1 cellular context compared by ENCODE assay signal in the genomic region with DNA sequence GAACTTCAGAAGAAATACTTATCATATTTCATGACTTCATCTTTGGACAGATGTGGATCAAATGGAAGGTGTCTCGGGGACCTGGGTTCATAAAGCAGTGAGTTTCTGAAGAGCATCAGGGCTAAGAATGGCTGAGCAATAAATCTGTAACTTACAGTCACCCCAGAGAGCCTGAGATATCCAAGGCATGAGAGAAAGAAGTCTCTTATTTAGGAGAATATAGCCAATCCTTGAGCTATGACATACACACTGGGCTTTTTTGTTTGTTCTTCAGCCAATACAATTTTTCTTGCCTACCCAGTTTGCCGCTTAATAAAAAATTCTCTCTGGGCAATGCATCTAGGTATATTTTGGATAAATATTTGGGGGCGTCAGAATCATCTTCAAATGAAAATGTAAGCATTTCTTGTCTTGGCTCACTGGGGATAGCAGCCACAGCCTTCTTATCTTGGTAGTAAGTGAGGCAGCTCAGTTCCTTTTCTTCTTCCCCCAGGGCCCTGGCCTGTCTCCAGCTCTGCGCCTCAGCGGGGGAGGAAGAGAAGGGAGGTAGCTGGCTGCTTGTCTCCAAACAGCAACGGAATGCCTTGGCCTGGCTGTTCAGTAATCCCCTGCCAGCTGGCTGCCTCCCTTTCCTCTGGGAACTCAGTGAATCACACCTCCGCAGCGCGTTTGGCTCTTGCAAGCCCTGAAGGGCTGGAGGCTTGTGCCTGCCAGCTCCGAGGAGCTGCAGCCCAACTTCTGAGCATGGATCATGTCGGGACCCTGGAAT.
A peak's percentile ranks its signal among the peaks of the same experiment; 100 is the strongest.
TF ChIP-seq lines count a peak whose summit lies in the region.

No MANE protein-coding gene starts in this region.

TF ChIP-seq in HEK293, 187 proteins besides CTCF, POLR2A, EP300 and RAD21 (continued from another document):
- peak; percentile 76 for TF ChIP-seq IKZF3 (tag by site-specific recombination; IDR thresholded peaks at IDR 0.05)
- peak; percentile 91 for TF ChIP-seq WT1 (tag by site-specific recombination; IDR thresholded peaks at IDR 0.05)
- TF ChIP-seq ZNF341 (tag by site-specific recombination; IDR thresholded peaks at IDR 0.05; ENCODE audit: low read depth): peak; percentile 91
- TF ChIP-seq EGR2 (tag by site-specific recombination; IDR thresholded peaks at IDR 0.05; ENCODE audit: low read depth): 0 out of 2 replicates have a peak, but pooled peaks have one; percentile 30
- TF ChIP-seq ZNF416 (tag by site-specific recombination; IDR thresholded peaks at IDR 0.05): no peak
- TF ChIP-seq GLIS2 (tag by site-specific recombination; IDR thresholded peaks at IDR 0.05): 0 out of 2 replicates have a peak, but pooled peaks have one; percentile 44
- peak; percentile 89 for TF ChIP-seq GLIS1 (tag by site-specific recombination; IDR thresholded peaks at IDR 0.05)
- TF ChIP-seq, protein P1, sequence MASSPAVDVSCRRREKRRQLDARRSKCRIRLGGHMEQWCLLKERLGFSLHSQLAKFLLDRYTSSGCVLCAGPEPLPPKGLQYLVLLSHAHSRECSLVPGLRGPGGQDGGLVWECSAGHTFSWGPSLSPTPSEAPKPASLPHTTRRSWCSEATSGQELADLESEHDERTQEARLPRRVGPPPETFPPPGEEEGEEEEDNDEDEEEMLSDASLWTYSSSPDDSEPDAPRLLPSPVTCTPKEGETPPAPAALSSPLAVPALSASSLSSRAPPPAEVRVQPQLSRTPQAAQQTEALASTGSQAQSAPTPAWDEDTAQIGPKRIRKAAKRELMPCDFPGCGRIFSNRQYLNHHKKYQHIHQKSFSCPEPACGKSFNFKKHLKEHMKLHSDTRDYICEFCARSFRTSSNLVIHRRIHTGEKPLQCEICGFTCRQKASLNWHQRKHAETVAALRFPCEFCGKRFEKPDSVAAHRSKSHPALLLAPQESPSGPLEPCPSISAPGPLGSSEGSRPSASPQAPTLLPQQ (tag by site-specific recombination; IDR thresholded peaks at IDR 0.05): no peak
- TF ChIP-seq ZNF561 (tag by site-specific recombination; IDR thresholded peaks at IDR 0.05; ENCODE audit: borderline replicate concordance): peak; percentile 49; the same call in 1 of the 2 replicates
- peak; percentile 61; the same call in 1 of the 2 replicates for TF ChIP-seq ZIC2 (tag by site-specific recombination; IDR thresholded peaks at IDR 0.05)
- 0 out of 2 replicates have a peak, but pooled peaks have one; percentile 54 for TF ChIP-seq ZNF660 (tag by site-specific recombination; IDR thresholded peaks at IDR 0.05)
- 0 out of 2 replicates have a peak, but pooled peaks have one; percentile 21 for TF ChIP-seq ZFHX2 (tag by site-specific recombination; conservative IDR thresholded peaks at IDR 0.05)
- TF ChIP-seq FEZF1 (tag by site-specific recombination; IDR thresholded peaks at IDR 0.05): peak; percentile 73
- TF ChIP-seq ZNF449 (tag by site-specific recombination; IDR thresholded peaks at IDR 0.05): peak; percentile 68
- peak; percentile 92 for TF ChIP-seq INSM2 (tag by site-specific recombination; IDR thresholded peaks at IDR 0.05)
- TF ChIP-seq, protein P2, sequence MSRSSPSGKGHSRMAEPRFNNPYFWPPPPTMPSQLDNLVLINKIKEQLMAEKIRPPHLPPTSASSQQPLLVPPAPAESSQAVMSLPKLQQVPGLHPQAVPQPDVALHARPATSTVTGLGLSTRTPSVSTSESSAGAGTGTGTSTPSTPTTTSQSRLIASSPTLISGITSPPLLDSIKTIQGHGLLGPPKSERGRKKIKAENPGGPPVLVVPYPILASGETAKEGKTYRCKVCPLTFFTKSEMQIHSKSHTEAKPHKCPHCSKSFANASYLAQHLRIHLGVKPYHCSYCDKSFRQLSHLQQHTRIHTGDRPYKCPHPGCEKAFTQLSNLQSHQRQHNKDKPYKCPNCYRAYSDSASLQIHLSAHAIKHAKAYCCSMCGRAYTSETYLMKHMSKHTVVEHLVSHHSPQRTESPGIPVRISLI (tag by site-specific recombination; IDR thresholded peaks at IDR 0.05): no peak
- TF ChIP-seq ZNF394 (tag by site-specific recombination; IDR thresholded peaks at IDR 0.05; ENCODE audit: borderline replicate concordance): peak; percentile 79
